17 cellular contexts compared by ENCODE assay signal in genomic region chr6:12064125-12064524, GRCh38. TPM values are rescaled to one million over a fixed set of nuclear protein-coding genes. Genes with fewer than 3 reads are reported as not detected.
DNase-seq lines count a peak whose midpoint lies in the region; ATAC-seq and TF ChIP-seq lines count a peak whose summit lies in the region.
"Had no signal": no experiment of that assay in that cellular context is flagged by ENCODE, and none has a peak within 500 bp of the region (broad histone marks: within the 10 kb centered on the region; RNA-seq: fewer than 3 reads in every experiment).

No MANE protein-coding gene starts in this region.

- no peaks in the 10 kb centered on the region for H4K20me1 ChIP-seq in SK-N-SH (ENCODE audit: insufficient read depth)
- 0 out of 2 replicates have a peak, but pooled peaks cover 5% of the 10 kb centered on the region for H4K20me1 ChIP-seq in PC-3 (ENCODE audit: low read length)

- TF ChIP-seq EP300 in SK-N-SH (IDR thresholded peaks at IDR 0.05; ENCODE audit: borderline replicate concordance in 1 of 2, low read depth in 1 of 2, low read length in 1 of 2), result no peak

- H3K79me2 ChIP-seq in SK-N-SH (ENCODE audit: insufficient read depth), result peaks cover 71% of the 10 kb centered on the region
- peaks cover 11% of the 10 kb centered on the region; the same call in 1 of the 2 replicates for H3K79me2 ChIP-seq in PC-3 (ENCODE audit: low read length)

- no peaks in the 10 kb centered on the region for H3F3A ChIP-seq in SK-N-SH (replicated peaks; ENCODE audit: insufficient read depth)
- H3F3A ChIP-seq in PC-3 (ENCODE audit: low read length, unreplicated experiment), result no peaks in the 10 kb centered on the region

- no peak overlapping the region for H3K4me3 ChIP-seq in SK-N-SH (ENCODE audit: low read depth in 2 of 2, low read length in 1 of 2)
- no peak overlapping the region for H3K4me3 ChIP-seq in PC-3 (ENCODE audit: low read length)
- H3K4me3 ChIP-seq in foreskin fibroblast (ENCODE audit: low read depth in 1 of 2, low read length in 2 of 2), result peak overlapping the region in 1 of 2 donors; percentile 9
- H3K4me3 ChIP-seq: breast epithelium, esophagus muscularis mucosa, ovary, upper lobe of right lung had no signal

- no peaks in the 10 kb centered on the region for H3K9me2 ChIP-seq in SK-N-SH
- H3K9me2 ChIP-seq in PC-3 (replicated peaks; ENCODE audit: low read length), result no peaks in the 10 kb centered on the region

- ATAC-seq in SK-N-SH treated with all-trans-retinoic acid at 6 μM for 48 hours (peak; percentile 70), PC-3 (peak; percentile 72), GM19023 (IDR thresholded peaks at IDR 0.05; ENCODE audit: unreplicated experiment) (no peak)
- ATAC-seq: upper lobe of right lung had no signal

- H3K4me1 ChIP-seq in SK-N-SH (ENCODE audit: control insufficient read depth in 1 of 2, insufficient read depth in 2 of 2, low read depth in 1 of 2, low read length in 1 of 2) (peaks cover 3 to 8% of the 10 kb centered on the region in 2 experiments; a peak in 3 of 4 replicates), PC-3 (ENCODE audit: insufficient read depth, low read length) (peaks cover 16% of the 10 kb centered on the region)
- H3K4me1 ChIP-seq: breast epithelium had no signal

- POLR2A ChIA-PET in SK-N-SH (lab: Yijun Ruan, JAX), result no interaction called here
- POLR2A ChIA-PET in PC-3 (lab: Charles Lee; ENCODE audit: unreplicated experiment), result interaction anchor here (0.6 kb wide), 1 partner anchor 1685 kb away, joined by 5 read pairs; no protein-coding TSS in a partner anchor

- H3K9me3 ChIP-seq in SK-N-SH, result no peaks in the 10 kb centered on the region
- H3K9me3 ChIP-seq in PC-3 (ENCODE audit: low read length), result no peaks in the 10 kb centered on the region
- H3K9me3 ChIP-seq: breast epithelium, esophagus muscularis mucosa, ovary, upper lobe of right lung had no signal

- DNase-seq in SK-N-SH (no peak), GM04503 (ENCODE audit: low read depth) (peak; percentile 70), PC-3 (peak; percentile 54), foreskin fibroblast (peak; percentile 57 to 60), SKM-1 (lab: John Stamatoyannopoulos, UW; ENCODE audit: unreplicated experiment) (no peak)
- no peak for DNase-seq in stimulated activated CD8-positive, alpha-beta memory T cell treated with anti-CD3 and anti-CD28 coated beads, Interleukin-4, amount 100 ng/mL, for 48 hours
- DNase-seq: 8988T; activated CD8-positive, alpha-beta memory T cell treated with anti-CD3 and anti-CD28 coated beads for 24 hours; activated naive CD4-positive, alpha-beta T cell; hypothalamus; ovary; small intestine; upper lobe of right lung had no signal

- no TSS peak for BruUV-seq in PC-3 (replicated peaks; lab: Mats Ljungman, UMichigan)

- H3K9ac ChIP-seq in SK-N-SH, result no peak overlapping the region
- no peak overlapping the region for H3K9ac ChIP-seq in PC-3 (ENCODE audit: low read length)

- H3K27ac ChIP-seq in SK-N-SH (ENCODE audit: low read depth in 2 of 2, low read length in 1 of 2), result no peak overlapping the region; a peak in 1 of 4 replicates
- peak overlapping the region; percentile 40 for H3K27ac ChIP-seq in PC-3 (ENCODE audit: low read length)
- H3K27ac ChIP-seq: breast epithelium, esophagus muscularis mucosa, ovary, upper lobe of right lung had no signal

- WGBS in SK-N-SH (ENCODE audit: low lambda C conversion rate), result 79% methylated on average over 4 of the region's 4 CpGs

- peaks cover 0 to 3% of the 10 kb centered on the region in 2 experiments for H3K36me3 ChIP-seq in SK-N-SH (replicated peaks in 1 of 2; ENCODE audit: control insufficient read depth in 1 of 2, insufficient read depth in 2 of 2, low read length in 1 of 2)
- H3K36me3 ChIP-seq in PC-3 (ENCODE audit: low read depth, low read length), result no peaks in the 10 kb centered on the region
- H3K36me3 ChIP-seq: breast epithelium, esophagus muscularis mucosa, ovary, upper lobe of right lung had no signal

- no peak for TF ChIP-seq CTCF in SK-N-SH (IDR thresholded peaks at IDR 0.05)
- TF ChIP-seq CTCF in PC-3 (conservative IDR thresholded peaks at IDR 0.05; ENCODE audit: low read depth, low read length), result no peak
- TF ChIP-seq CTCF in foreskin fibroblast (IDR thresholded peaks at IDR 0.05; ENCODE audit: low read depth, low read length), result no peak

- TF ChIP-seq RAD21 in SK-N-SH (IDR thresholded peaks at IDR 0.05; ENCODE audit: low read length), result no peak

- H3K27me3 ChIP-seq in SK-N-SH (ENCODE audit: insufficient read depth) (no peaks in the 10 kb centered on the region), PC-3 (ENCODE audit: low read length) (no peaks in the 10 kb centered on the region)
- H3K27me3 ChIP-seq: breast epithelium, esophagus muscularis mucosa, ovary, upper lobe of right lung had no signal

- intact Hi-C loops in PC-3 (cut with micrococcal nuclease), result no loop called here

- H2AFZ ChIP-seq in SK-N-SH (ENCODE audit: low read depth) (no peak overlapping the region), PC-3 (ENCODE audit: low read length) (no peak overlapping the region)

- CTCF ChIA-PET in SK-N-SH (lab: Yijun Ruan, JAX) (interaction anchor here (1.8 to 2.5 kb wide), 2 partner anchors 9 to 223 kb away, joined by 4 to 9 read pairs; no protein-coding TSS in a partner anchor), PC-3 (lab: Charles Lee) (no interaction called here)

- H3K4me2 ChIP-seq in SK-N-SH, result no peak overlapping the region
- H3K4me2 ChIP-seq in PC-3 (ENCODE audit: low read length), result 0 out of 2 replicates have a peak overlapping the region, but pooled peaks have one; percentile 11

TF ChIP-seq in SK-N-SH treated with all-trans-retinoic acid at 6 μM for 48 hours, 23 proteins besides CTCF, POLR2A, EP300 and RAD21:
- TF ChIP-seq GLIS3 (CRISPR knock-in tag; IDR thresholded peaks at IDR 0.05), result no peak

TF ChIP-seq in SK-N-SH, 30 proteins besides CTCF, POLR2A, EP300 and RAD21 (continues in another document):
- TF ChIP-seq USF2 (IDR thresholded peaks at IDR 0.05; ENCODE audit: borderline replicate concordance, low read depth, low read length) (no peak), RXRA (IDR thresholded peaks at IDR 0.05; ENCODE audit: borderline replicate concordance, low read depth) (no peak), POLR2AphosphoS5 (IDR thresholded peaks at IDR 0.05; ENCODE audit: low read depth, low read length) (no peak), SMC3 (IDR thresholded peaks at IDR 0.05; ENCODE audit: low read depth, low read length) (no peak), PBX3 (IDR thresholded peaks at IDR 0.05) (no peak), TCF12 (IDR thresholded peaks at IDR 0.05) (no peak), RFX5 (IDR thresholded peaks at IDR 0.05; ENCODE audit: low read length) (no peak), FOXM1 (IDR thresholded peaks at IDR 0.05; ENCODE audit: low read depth) (no peak)
- TF ChIP-seq, protein P1, sequence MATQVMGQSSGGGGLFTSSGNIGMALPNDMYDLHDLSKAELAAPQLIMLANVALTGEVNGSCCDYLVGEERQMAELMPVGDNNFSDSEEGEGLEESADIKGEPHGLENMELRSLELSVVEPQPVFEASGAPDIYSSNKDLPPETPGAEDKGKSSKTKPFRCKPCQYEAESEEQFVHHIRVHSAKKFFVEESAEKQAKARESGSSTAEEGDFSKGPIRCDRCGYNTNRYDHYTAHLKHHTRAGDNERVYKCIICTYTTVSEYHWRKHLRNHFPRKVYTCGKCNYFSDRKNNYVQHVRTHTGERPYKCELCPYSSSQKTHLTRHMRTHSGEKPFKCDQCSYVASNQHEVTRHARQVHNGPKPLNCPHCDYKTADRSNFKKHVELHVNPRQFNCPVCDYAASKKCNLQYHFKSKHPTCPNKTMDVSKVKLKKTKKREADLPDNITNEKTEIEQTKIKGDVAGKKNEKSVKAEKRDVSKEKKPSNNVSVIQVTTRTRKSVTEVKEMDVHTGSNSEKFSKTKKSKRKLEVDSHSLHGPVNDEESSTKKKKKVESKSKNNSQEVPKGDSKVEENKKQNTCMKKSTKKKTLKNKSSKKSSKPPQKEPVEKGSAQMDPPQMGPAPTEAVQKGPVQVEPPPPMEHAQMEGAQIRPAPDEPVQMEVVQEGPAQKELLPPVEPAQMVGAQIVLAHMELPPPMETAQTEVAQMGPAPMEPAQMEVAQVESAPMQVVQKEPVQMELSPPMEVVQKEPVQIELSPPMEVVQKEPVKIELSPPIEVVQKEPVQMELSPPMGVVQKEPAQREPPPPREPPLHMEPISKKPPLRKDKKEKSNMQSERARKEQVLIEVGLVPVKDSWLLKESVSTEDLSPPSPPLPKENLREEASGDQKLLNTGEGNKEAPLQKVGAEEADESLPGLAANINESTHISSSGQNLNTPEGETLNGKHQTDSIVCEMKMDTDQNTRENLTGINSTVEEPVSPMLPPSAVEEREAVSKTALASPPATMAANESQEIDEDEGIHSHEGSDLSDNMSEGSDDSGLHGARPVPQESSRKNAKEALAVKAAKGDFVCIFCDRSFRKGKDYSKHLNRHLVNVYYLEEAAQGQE (IDR thresholded peaks at IDR 0.05; ENCODE audit: low read depth, low read length), result no peak

RNA-seq across cellular contexts. Expression of gene HIVEP1, which starts 52.0 kb away (rescaled TPM):
- 7.7 and 10.4 TPM in 2 replicates for polyA plus RNA-seq in SK-N-SH (2012; rRNA removed)
- polyA plus RNA-seq in SK-N-SH (2012; cell fraction: cytosol; rRNA removed), result 5.5 and 6.4 TPM in 2 replicates
- 19.3 and 21.1 TPM in 2 replicates for polyA plus RNA-seq in SK-N-SH (2012; cell fraction: nucleus; rRNA removed)
- total RNA-seq in PC-3 (2014; rRNA removed), result 6.6 and 10.0 TPM in 2 replicates

Comparison
In these comparisons a context has a peak if more than half of its experiments do, and no peak if none do; other contexts are left out.
1. DNase-seq: peak in GM04503 (single experiment), PC-3 (single experiment) and foreskin fibroblast (2 of 2); none in SK-N-SH (single experiment), SKM-1 (single experiment) and stimulated activated CD8-positive, alpha-beta memory T cell treated with anti-CD3 and anti-CD28 coated beads, Interleukin-4, amount 100 ng/mL, for 48 hours (single experiment).